17 cellular contexts compared by ENCODE assay signal in the genomic region with DNA sequence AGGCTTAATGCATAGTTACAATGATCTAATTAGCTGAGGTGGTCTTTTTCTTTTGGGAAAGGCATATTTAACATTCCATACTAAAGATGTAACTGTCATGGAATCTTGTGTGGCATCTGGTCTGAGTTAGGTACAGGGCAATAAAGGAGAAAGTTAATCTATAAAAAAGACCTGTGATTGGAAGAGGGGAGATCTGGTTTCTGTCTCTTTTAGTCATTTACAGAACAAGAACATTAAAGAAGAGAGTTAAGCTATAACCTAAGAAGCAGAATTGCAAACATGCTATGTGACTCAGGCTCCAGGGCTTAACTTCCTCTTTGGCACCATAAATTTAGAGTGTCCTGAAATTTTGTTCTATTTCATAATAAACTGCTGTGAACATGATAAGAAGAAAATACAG. TPM values are rescaled to one million over a fixed set of nuclear protein-coding genes. Genes with fewer than 3 reads are reported as not detected.
DNase-seq lines count a peak whose midpoint lies in the region; ATAC-seq, FAIRE-seq and TF ChIP-seq lines count a peak whose summit lies in the region.
"Had no signal": no experiment of that assay in that cellular context is flagged by ENCODE, and none has a peak within 500 bp of the region (broad histone marks: within the 10 kb centered on the region; RNA-seq: fewer than 3 reads in every experiment).

No MANE protein-coding gene starts in this region.

- H3K9me2 ChIP-seq in MM.1S (replicated peaks; ENCODE audit: insufficient read depth, low read length), result no peaks in the 10 kb centered on the region

- H2BK15ac ChIP-seq in mesenchymal stem cell (ENCODE audit: low read depth, poor library complexity, severe bottlenecking), result no peak overlapping the region

- no peak overlapping the region for H2AFZ ChIP-seq in MM.1S (ENCODE audit: low read length)
- H2AFZ ChIP-seq in mesenchymal stem cell (ENCODE audit: low read depth, low read length), result no peak overlapping the region

- no peak overlapping the region for H3K4me2 ChIP-seq in MM.1S (ENCODE audit: low read depth, low read length)
- no peak overlapping the region for H3K4me2 ChIP-seq in mesenchymal stem cell (ENCODE audit: low read length, poor library complexity, severe bottlenecking)

- no peak for ATAC-seq in HG03135 (IDR thresholded peaks at IDR 0.05; ENCODE audit: unreplicated experiment)
- no peak for ATAC-seq in aorta (ENCODE audit: low FRiP score)
- ATAC-seq: gastrocnemius medialis; left lobe of liver; stimulated activated memory B cell treated with anti-CD40 and anti-IgM and Interleukin-4, amounts not matched to agents 10 μg/mL and 1 μg/mL and 100 μg/mL, for 72 hours had no signal

- no peak overlapping the region for H3K4ac ChIP-seq in mesenchymal stem cell (ENCODE audit: low read depth in 1 of 2, low read length in 2 of 2)

- no peak overlapping the region for H3K14ac ChIP-seq in mesenchymal stem cell (ENCODE audit: low read length in 2 of 2)

- H2BK120ac ChIP-seq in mesenchymal stem cell (ENCODE audit: low read depth, low read length), result no peak overlapping the region

- H3K23ac ChIP-seq in mesenchymal stem cell (ENCODE audit: low read length in 2 of 2), result no peak overlapping the region

- H3F3A ChIP-seq in MM.1S (ENCODE audit: insufficient read depth, low read length), result no peaks in the 10 kb centered on the region

- TF ChIP-seq CTCF in MM.1S (IDR thresholded peaks at IDR 0.05; ENCODE audit: low read length), result no peak
- no peak for TF ChIP-seq CTCF in astrocyte of the cerebellum (IDR thresholded peaks at IDR 0.05; ENCODE audit: low read depth, low read length, missing control alignments)

- no peak overlapping the region for H4K8ac ChIP-seq in mesenchymal stem cell (ENCODE audit: low read length)

- H3K36me3 ChIP-seq in MM.1S (replicated peaks; ENCODE audit: insufficient read depth, low read length), result no peaks in the 10 kb centered on the region
- H3K36me3 ChIP-seq in mesenchymal stem cell (ENCODE audit: control insufficient read depth in 1 of 2, insufficient read depth in 2 of 2, low read depth in 1 of 2, low read length in 2 of 2), result no peaks in the 10 kb centered on the region
- H3K36me3 ChIP-seq in aorta (ENCODE audit: control insufficient read depth in 1 of 2, insufficient read depth in 2 of 2, low read length in 1 of 2), result no peaks in the 10 kb centered on the region
- H3K36me3 ChIP-seq: gastrocnemius medialis had no signal

- intact Hi-C loops in aorta (cut with DNase I), result no loop called here

- H3K27me3 ChIP-seq in MM.1S (replicated peaks; ENCODE audit: insufficient read depth, low read length) (no peaks in the 10 kb centered on the region), mesenchymal stem cell (ENCODE audit: control insufficient read depth in 1 of 2, insufficient read depth in 1 of 2, low read length in 2 of 2) (no peaks in the 10 kb centered on the region), aorta (ENCODE audit: control insufficient read depth in 1 of 2, insufficient read depth in 2 of 2, low read length in 1 of 2) (no peaks in the 10 kb centered on the region)
- H3K27me3 ChIP-seq: gastrocnemius medialis had no signal

- no peak for FAIRE-seq in frontal cortex (lab: Jason Lieb, UNC)

- DNase-seq in EH (ENCODE audit: low read depth) (peak; percentile 72), MM.1S (peak; percentile 3), astrocyte of the cerebellum (ENCODE audit: low read depth) (peak; percentile 29), mesenchymal stem cell (peak; percentile 62), frontal cortex (ENCODE audit: low spot score in 2 of 2) (no peak), aorta (no peak), NK-92 (lab: John Stamatoyannopoulos, UW; ENCODE audit: unreplicated experiment) (no peak)
- DNase-seq: activated CD4-positive, alpha-beta T cell treated with anti-CD3 and anti-CD28 coated beads for 1 hour; gastrocnemius medialis; GF-D8; NCI-H1105 treated with DMSO at 0.1 percent for 48 hours; NCI-H69 had no signal

- no peaks in the 10 kb centered on the region for H3K79me2 ChIP-seq in MM.1S (ENCODE audit: low read length)

- H3K4me3 ChIP-seq in MM.1S (ENCODE audit: low read length) (no peak overlapping the region), astrocyte of the cerebellum (ENCODE audit: low read depth, low read length) (no peak overlapping the region), mesenchymal stem cell (ENCODE audit: insufficient read depth in 1 of 2, low read depth in 1 of 2, low read length in 2 of 2) (no peak overlapping the region), aorta (ENCODE audit: low read length in 2 of 2) (no peak overlapping the region)
- H3K4me3 ChIP-seq: gastrocnemius medialis had no signal

- no peaks in the 10 kb centered on the region for H3K79me1 ChIP-seq in mesenchymal stem cell (replicated peaks; ENCODE audit: low read length, poor library complexity, severe bottlenecking)

- H2BK12ac ChIP-seq in mesenchymal stem cell (ENCODE audit: low read length in 2 of 2), result no peak overlapping the region

- no peak overlapping the region for H2AK5ac ChIP-seq in mesenchymal stem cell (ENCODE audit: low read length, severe bottlenecking)

- H4K91ac ChIP-seq in mesenchymal stem cell (ENCODE audit: low read length), result no peak overlapping the region

- H3K4me1 ChIP-seq in MM.1S (ENCODE audit: low read length) (no peaks in the 10 kb centered on the region), mesenchymal stem cell (ENCODE audit: control insufficient read depth, insufficient read depth, low read depth, low read length) (no peaks in the 10 kb centered on the region), aorta (ENCODE audit: control insufficient read depth in 1 of 2, insufficient read depth in 2 of 2, low read length in 2 of 2) (no peaks in the 10 kb centered on the region)
- H3K4me1 ChIP-seq: gastrocnemius medialis had no signal

- no peak overlapping the region for H3K18ac ChIP-seq in mesenchymal stem cell (ENCODE audit: low read depth in 1 of 2, low read length in 2 of 2)

- H4K20me1 ChIP-seq in MM.1S (ENCODE audit: insufficient read depth, low read length), result no peaks in the 10 kb centered on the region

- H3K9ac ChIP-seq in MM.1S (ENCODE audit: low read length) (no peak overlapping the region), mesenchymal stem cell (ENCODE audit: low read length) (peak overlapping the region; percentile 54)

- H2BK5ac ChIP-seq in mesenchymal stem cell (ENCODE audit: low read depth, low read length, poor library complexity, severe bottlenecking), result no peak overlapping the region

- in situ Hi-C loops in astrocyte of the cerebellum (cut with HindIII; ENCODE audit: low sequenced_read_pairs), result no loop called here

- H3K27ac ChIP-seq in MM.1S (ENCODE audit: low read length) (no peak overlapping the region), mesenchymal stem cell (ENCODE audit: low read length, poor library complexity, severe bottlenecking) (peak overlapping the region; percentile 79), aorta (ENCODE audit: low read depth in 1 of 2, low read length in 2 of 2) (no peak overlapping the region)
- H3K27ac ChIP-seq: C4-2B, gastrocnemius medialis, HL-60 had no signal

- no peaks in the 10 kb centered on the region for H3K9me3 ChIP-seq in MM.1S (replicated peaks; ENCODE audit: insufficient read depth, low read length)
- no peaks in the 10 kb centered on the region for H3K9me3 ChIP-seq in mesenchymal stem cell (ENCODE audit: control insufficient read depth, low read length)
- peaks cover 2% of the 10 kb centered on the region for H3K9me3 ChIP-seq in aorta (ENCODE audit: control insufficient read depth, low read length)
- H3K9me3 ChIP-seq: gastrocnemius medialis had no signal

RNA-seq across cellular contexts. Expression of gene MME, which starts 47.2 kb away (rescaled TPM):
- 87.9 TPM for polyA plus RNA-seq in mesenchymal stem cell (2013, experiment 1 of 2)
- polyA plus RNA-seq in mesenchymal stem cell (2013, experiment 2 of 2), result 88.5 TPM
- total RNA-seq in frontal cortex (4.1 TPM), aorta (1 to 10 TPM; 3.1 to 4.4 TPM)
- polyA plus RNA-seq in aorta, result 10 to 100 TPM in 1 of 2 donors, under 1 TPM in 1; 0.05 to 18.4 TPM

Comparison
In these comparisons a context has a peak if more than half of its experiments do, and no peak if none do; other contexts are left out.
1. DNase-seq: peak in EH (single experiment), MM.1S (single experiment), astrocyte of the cerebellum (single experiment) and mesenchymal stem cell (single experiment); none in frontal cortex (0 of 2), aorta (0 of 2) and NK-92 (single experiment).